1 cellular context compared by ENCODE assay signal in genomic region chr2:128433911-128434550, GRCh38.
TF ChIP-seq lines count a peak whose summit lies in the region.

No MANE protein-coding gene starts in this region.

TF ChIP-seq in WTC11, 78 proteins besides CTCF, POLR2A, EP300 and RAD21 (continued from another document):
- no peak for TF ChIP-seq PRDM15 (CRISPR knock-in tag; IDR thresholded peaks at IDR 0.05)
